Comparison of ENCODE assay signal across 8 cellular contexts in genomic region chr5:139636975-139637408, GRCh38. TPM values are rescaled to one million over a fixed set of nuclear protein-coding genes. Genes with fewer than 3 reads are reported as not detected.
DNase-seq lines count a peak whose midpoint lies in the region; ATAC-seq, FAIRE-seq and TF ChIP-seq lines count a peak whose summit lies in the region.

No MANE protein-coding gene starts in this region.

- TF ChIP-seq CTCF in epithelial cell of proximal tubule (conservative IDR thresholded peaks at IDR 0.05; ENCODE audit: low read depth, low read length) (no peak), osteoblast (IDR thresholded peaks at IDR 0.05; ENCODE audit: extremely low read depth, low read depth, low read length) (no peak), omental fat pad (IDR thresholded peaks at IDR 0.05) (no peak)

- H3K4me2 ChIP-seq in BLaER1 (peak overlapping the region; percentile 93), osteoblast (ENCODE audit: insufficient read depth, low read length) (peak overlapping the region; percentile 81)

- no peak for DNase-seq in GM19239 (ENCODE audit: insufficient read length, low spot score)
- DNase-seq in SJSA1 (ENCODE audit: low read depth in 1 of 2, low spot score in 2 of 2): peak in 1 of 2 experiments; percentile 62
- DNase-seq in epithelial cell of proximal tubule (ENCODE audit: low read depth): no peak
- peak; percentile 89 for DNase-seq in osteoblast (ENCODE audit: insufficient read length, low spot score, missing footprints)
- DNase-seq in omental fat pad (ENCODE audit: low spot score): no peak
- DNase-seq in 8988T: no peak
- DNase-seq in NCI-H1105 (lab: John Stamatoyannopoulos, UW): no peak

- ATAC-seq in omental fat pad (ENCODE audit: low FRiP score): no peak

- H3K4me3 ChIP-seq in BLaER1 (peak overlapping the region; percentile 64), SJSA1 (peak overlapping the region; percentile 44), epithelial cell of proximal tubule (ENCODE audit: low read depth, low read length) (peak overlapping the region; percentile 47), osteoblast (ENCODE audit: insufficient read depth, low read length) (peak overlapping the region; percentile 69)

- H3K4me1 ChIP-seq in BLaER1 (peaks cover 94% of the 10 kb centered on the region), SJSA1 (replicated peaks) (peaks cover 45% of the 10 kb centered on the region), osteoblast (ENCODE audit: insufficient read depth, low read length) (peaks cover 48% of the 10 kb centered on the region)

- H4K20me1 ChIP-seq in BLaER1 (peaks cover 75% of the 10 kb centered on the region), osteoblast (ENCODE audit: insufficient read depth, low read length) (peaks cover 5% of the 10 kb centered on the region)

- H3K27ac ChIP-seq in BLaER1: no peak overlapping the region
- H3K27ac ChIP-seq in SJSA1: no peak overlapping the region
- H3K27ac ChIP-seq in osteoblast (ENCODE audit: low read depth, low read length): peak overlapping the region; percentile 66

- no peak overlapping the region for H2AFZ ChIP-seq in osteoblast (ENCODE audit: low read length)

- H3K36me3 ChIP-seq in BLaER1: 0 out of 2 replicates have a peak, but pooled peaks cover 5% of the 10 kb centered on the region
- H3K36me3 ChIP-seq in SJSA1: no peaks in the 10 kb centered on the region
- H3K36me3 ChIP-seq in osteoblast (ENCODE audit: insufficient read depth, low read length): no peaks in the 10 kb centered on the region

- peaks cover 12% of the 10 kb centered on the region for H3K79me2 ChIP-seq in osteoblast (ENCODE audit: insufficient read depth, low read length)

- H3K27me3 ChIP-seq in BLaER1 (no peaks in the 10 kb centered on the region), SJSA1 (replicated peaks) (no peaks in the 10 kb centered on the region), osteoblast (ENCODE audit: insufficient read depth, low read length) (no peaks in the 10 kb centered on the region)

- H3K9me3 ChIP-seq in BLaER1 (no peaks in the 10 kb centered on the region), SJSA1 (replicated peaks) (no peaks in the 10 kb centered on the region), osteoblast (ENCODE audit: low read depth, low read length) (no peaks in the 10 kb centered on the region)

- FAIRE-seq in GM19239 (lab: Jason Lieb, UNC): peak; percentile 78

- H3K9ac ChIP-seq in BLaER1: no peak overlapping the region

RNA-seq across cellular contexts. Expression of gene CXXC5, which starts 11.2 kb away (rescaled TPM):
- 101 and 114 TPM in 2 replicates for total RNA-seq in SJSA1 (2014; rRNA removed; shearing (Covaris generic))
- 45.0 and 56.4 TPM in 2 replicates for total RNA-seq in epithelial cell of proximal tubule
- total RNA-seq in osteoblast: 186 and 210 TPM in 2 replicates
- total RNA-seq in omental fat pad: 10 to 100 TPM; 14.9 to 27.3 (median 25.0) TPM
